Comparison of ENCODE assay signal across 1 cellular context in genomic region chr1:202084791-202085681, GRCh38.
TF ChIP-seq lines count a peak whose summit lies in the region.

No MANE protein-coding gene starts in this region.

TF ChIP-seq in HepG2, 621 proteins besides CTCF, POLR2A, EP300 and RAD21 (continued from another document and continues in another):
- TF ChIP-seq ARID5B (CRISPR knock-in tag; IDR thresholded peaks at IDR 0.05) (peak; percentile 71), E2F1 (CRISPR knock-in tag; IDR thresholded peaks at IDR 0.05) (no peak), ZIK1 (CRISPR knock-in tag; IDR thresholded peaks at IDR 0.05; ENCODE audit: borderline replicate concordance, low read depth) (0 out of 2 replicates have a peak, but pooled peaks have one; percentile 44), RFX1 (IDR thresholded peaks at IDR 0.05) (no peak), MAFG (CRISPR knock-in tag; IDR thresholded peaks at IDR 0.05) (no peak), MED1 (CRISPR knock-in tag; IDR thresholded peaks at IDR 0.05) (peak; percentile 92), ZGPAT (CRISPR knock-in tag; IDR thresholded peaks at IDR 0.05) (peak; percentile 63; the same call in 1 of the 2 replicates), ZNF569 (CRISPR knock-in tag; IDR thresholded peaks at IDR 0.05; ENCODE audit: borderline replicate concordance) (no peak), ETV5 (CRISPR knock-in tag; IDR thresholded peaks at IDR 0.05; ENCODE audit: borderline replicate concordance) (peak; percentile 25; the same call in 1 of the 2 replicates), ZNF839 (CRISPR knock-in tag; IDR thresholded peaks at IDR 0.05; ENCODE audit: borderline replicate concordance) (0 out of 2 replicates have a peak, but pooled peaks have one; percentile 57), ZNF644 (CRISPR knock-in tag; IDR thresholded peaks at IDR 0.05; ENCODE audit: low read depth) (peak; percentile 51; the same call in 1 of the 2 replicates), HNF1B (CRISPR knock-in tag; IDR thresholded peaks at IDR 0.05) (peak; percentile 79), ZNF761 (CRISPR knock-in tag; conservative IDR thresholded peaks at IDR 0.05) (0 out of 2 replicates have a peak, but pooled peaks have one; percentile 32), EEA1 (CRISPR knock-in tag; IDR thresholded peaks at IDR 0.05; ENCODE audit: borderline replicate concordance) (0 out of 2 replicates have a peak, but pooled peaks have one; percentile 34), ZNF232 (CRISPR knock-in tag; IDR thresholded peaks at IDR 0.05; ENCODE audit: borderline replicate concordance) (0 out of 2 replicates have a peak, but pooled peaks have one; percentile 72), STAT6 (CRISPR knock-in tag; IDR thresholded peaks at IDR 0.05; ENCODE audit: borderline replicate concordance) (peak; percentile 74; the same call in 1 of the 2 replicates), ZSCAN5A (CRISPR knock-in tag; IDR thresholded peaks at IDR 0.05; ENCODE audit: borderline replicate concordance) (no peak), LBX2 (CRISPR knock-in tag; IDR thresholded peaks at IDR 0.05; ENCODE audit: borderline replicate concordance) (0 out of 2 replicates have a peak, but pooled peaks have one; percentile 18), CAMTA2 (CRISPR knock-in tag; IDR thresholded peaks at IDR 0.05; ENCODE audit: borderline replicate concordance) (no peak), RARA (CRISPR knock-in tag; IDR thresholded peaks at IDR 0.05) (peak; percentile 58), ZNF770 (CRISPR knock-in tag; IDR thresholded peaks at IDR 0.05) (peak; percentile 39; the same call in 1 of the 2 replicates), PRDM10 (CRISPR knock-in tag; IDR thresholded peaks at IDR 0.05; ENCODE audit: low read depth) (peak; percentile 89), TAF15 (IDR thresholded peaks at IDR 0.05; ENCODE audit: low read depth, low read length, poor library complexity, severe bottlenecking) (peak; percentile 56), ZBTB44 (CRISPR knock-in tag; IDR thresholded peaks at IDR 0.05) (0 out of 2 replicates have a peak, but pooled peaks have one; percentile 6), FOXA1 (IDR thresholded peaks at IDR 0.05) (no peak), FOXA1 (CRISPR knock-in tag; IDR thresholded peaks at IDR 0.05) (peak; percentile 18; the same call in 1 of the 2 replicates), IKZF5 (CRISPR knock-in tag; IDR thresholded peaks at IDR 0.05) (peak; percentile 85), SRF (IDR thresholded peaks at IDR 0.05; ENCODE audit: low read depth, low read length) (peak; percentile 72; the same call in 1 of the 2 replicates), ZNF331 (CRISPR knock-in tag; IDR thresholded peaks at IDR 0.05) (peak; percentile 18; the same call in 1 of the 2 replicates), MAZ (IDR thresholded peaks at IDR 0.05; ENCODE audit: borderline replicate concordance, low read depth, low read length) (peak; percentile 78; the same call in 1 of the 2 replicates), MAZ (CRISPR knock-in tag; IDR thresholded peaks at IDR 0.05; ENCODE audit: low read depth) (no peak), ISL2 (CRISPR knock-in tag; IDR thresholded peaks at IDR 0.05) (peak; percentile 60; the same call in 1 of the 2 replicates)
